In the genomic region with DNA sequence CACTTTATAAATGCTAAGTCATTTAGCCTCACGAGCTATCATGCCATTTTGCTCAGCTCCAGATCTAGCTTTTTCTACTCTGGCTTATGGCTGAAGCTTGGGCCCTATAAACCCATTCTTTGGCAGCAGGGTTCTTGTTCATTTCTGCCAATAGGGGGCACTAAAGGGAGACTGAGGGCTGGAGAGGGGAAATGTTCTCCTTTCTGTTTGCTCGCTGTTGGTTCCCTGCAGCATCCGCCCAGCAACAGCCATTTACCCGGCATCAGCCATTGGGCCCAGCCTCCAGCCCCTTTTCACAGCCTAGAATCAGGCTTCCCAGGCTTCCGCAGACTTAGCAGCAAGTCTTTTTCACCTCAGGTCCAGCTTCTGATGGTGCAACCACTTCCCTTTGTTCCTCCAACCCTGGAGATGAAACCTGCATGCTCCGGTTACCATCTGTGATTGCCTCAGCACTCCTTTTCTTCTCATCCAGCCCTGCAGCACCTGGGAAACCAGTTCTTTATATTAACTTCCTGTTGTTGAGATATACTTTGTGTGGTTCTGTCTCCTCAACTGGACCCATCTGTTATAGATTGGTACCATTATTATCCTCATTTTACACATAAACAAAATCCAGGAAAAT, we compare ENCODE assay signal across 7 cellular contexts. TPM values are rescaled to one million over a fixed set of nuclear protein-coding genes. Genes with fewer than 3 reads are reported as not detected.
DNase-seq lines count a peak whose midpoint lies in the region; ATAC-seq lines count a peak whose summit lies in the region.

No MANE protein-coding gene starts in this region.

- DNase-seq in ELR (ENCODE audit: low read depth) = peak; percentile 45
- peak; percentile 15 for DNase-seq in Jurkat, Clone E6-1 (ENCODE audit: low read depth, low spot score)
- DNase-seq in astrocyte of the hippocampus (ENCODE audit: low read depth, low spot score) = peak; percentile 24
- no peak for DNase-seq in amygdala (lab: John Stamatoyannopoulos, UW)
- DNase-seq in kidney glomerular epithelial cell (lab: John Stamatoyannopoulos, UW) = no peak

- H3K4me3 ChIP-seq in Jurkat, Clone E6-1 (ENCODE audit: low read length) = no peak overlapping the region
- no peak overlapping the region for H3K4me3 ChIP-seq in mucosa of rectum (ENCODE audit: low read length in 2 of 2)

- peak overlapping the region; percentile 78 to 89 for H3K27ac ChIP-seq in mucosa of rectum (ENCODE audit: low read depth in 2 of 2, low read length in 2 of 2)

- no peaks in the 10 kb centered on the region for H3K27me3 ChIP-seq in mucosa of rectum (ENCODE audit: control insufficient read depth in 2 of 2, insufficient read depth in 2 of 2, low read length in 2 of 2)

- no peak for ATAC-seq in HG03571 (IDR thresholded peaks at IDR 0.05; ENCODE audit: unreplicated experiment)

- H3K9ac ChIP-seq in mucosa of rectum (ENCODE audit: low read depth in 1 of 2, low read length in 2 of 2) = no peak overlapping the region

- no peaks in the 10 kb centered on the region for H3K36me3 ChIP-seq in mucosa of rectum (ENCODE audit: control insufficient read depth in 2 of 2, insufficient read depth in 2 of 2, low read length in 2 of 2)

- H3K4me1 ChIP-seq in mucosa of rectum (ENCODE audit: control insufficient read depth in 2 of 2, insufficient read depth in 2 of 2, low read length in 2 of 2) = peaks cover 24 to 42% of the 10 kb centered on the region in 2 donors

- no peaks in the 10 kb centered on the region for H3K9me3 ChIP-seq in mucosa of rectum (ENCODE audit: control insufficient read depth in 2 of 2, low read length in 2 of 2)

RNA-seq across cellular contexts. Expression of a gene that starts 4.2 kb away (rescaled TPM):
- not detected for polyA plus RNA-seq in Jurkat, Clone E6-1 (2012; ENCODE audit: insufficient read depth, insufficient read length)

Comparison
In these comparisons a context has a peak if more than half of its experiments do, and no peak if none do; other contexts are left out.
1. DNase-seq: peak in ELR (single experiment), Jurkat, Clone E6-1 (single experiment) and astrocyte of the hippocampus (single experiment); none in amygdala (0 of 56) and kidney glomerular epithelial cell (single experiment).